In the genomic region with DNA sequence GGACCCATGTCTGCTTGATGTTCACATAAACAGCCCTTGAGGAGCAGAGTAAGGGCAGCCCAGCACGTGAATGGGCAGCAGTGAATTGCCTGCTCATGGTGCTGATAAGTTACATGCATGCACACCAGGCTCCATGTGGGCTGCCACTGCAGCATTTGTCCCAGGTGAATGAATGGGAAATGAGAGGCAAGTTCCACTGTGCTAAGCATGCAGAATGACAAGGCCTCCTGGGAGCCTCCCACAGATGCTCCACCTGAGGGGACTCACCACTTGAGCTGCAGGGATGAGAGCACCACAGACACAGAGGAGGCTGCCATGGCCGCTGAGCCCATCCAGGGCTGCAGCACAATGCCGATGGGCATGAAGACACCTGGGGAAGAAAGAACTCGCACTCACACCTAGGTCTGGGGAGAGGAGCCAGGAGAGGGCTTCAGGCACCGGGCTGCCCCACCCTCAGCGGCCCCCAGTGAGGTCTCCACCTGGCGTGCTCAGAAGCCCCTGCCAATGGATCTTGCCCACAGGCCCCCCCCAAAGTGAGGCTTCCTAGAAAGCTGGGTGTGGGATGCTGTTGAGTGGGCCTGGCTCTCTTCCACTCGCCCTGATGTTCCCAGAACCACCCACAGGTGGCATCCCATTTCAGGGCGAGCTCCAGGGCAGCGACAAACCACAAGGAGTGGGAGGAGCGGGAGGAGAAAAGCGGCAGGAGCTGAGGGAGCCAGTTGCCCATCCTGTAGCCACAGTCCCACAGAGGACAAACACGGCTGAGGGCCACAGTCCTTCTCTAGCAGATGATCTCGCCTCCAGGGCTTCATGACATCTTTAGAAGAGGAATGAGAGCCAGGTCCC, we compare ENCODE assay signal across 10 cellular contexts.
A peak's percentile ranks its signal among the peaks of the same experiment; 100 is the strongest.
DNase-seq lines count a peak whose midpoint lies in the region; ATAC-seq and TF ChIP-seq lines count a peak whose summit lies in the region.
"Had no signal": no experiment of that assay in that cellular context is flagged by ENCODE, and none has a peak within 500 bp of the region (broad histone marks: within the 10 kb centered on the region; RNA-seq: fewer than 3 reads in every experiment).

No MANE protein-coding gene starts in this region.

- H3K4me3 ChIP-seq in GM12864 (ENCODE audit: low read depth, low read length) (no peak overlapping the region), NB4 (ENCODE audit: low read depth, low read length) (no peak overlapping the region)

- H3K9me3 Mint-ChIP-seq in endothelial cell (ENCODE audit: unreplicated experiment) (no peaks in the 10 kb centered on the region), osteocyte (ENCODE audit: unreplicated experiment) (no peaks in the 10 kb centered on the region)
- H3K9me3 Mint-ChIP-seq: activated naive CD8-positive, alpha-beta T cell treated with anti-CD3 and anti-CD28 coated beads for 36 hours had no signal

- no peak for DNase-seq in GM12864 (ENCODE audit: low read depth)
- DNase-seq in NB4 (ENCODE audit: low read depth): peak; percentile 44
- peak; percentile 55 for DNase-seq in endothelial cell (ENCODE audit: low spot score)
- no peak for DNase-seq in osteocyte (ENCODE audit: extremely low spot score, unreplicated experiment)
- DNase-seq in activated effector memory CD4-positive, alpha-beta T cell treated with Interleukin-2 at 50 U/mL for 16 hours: no peak
- DNase-seq in NCI-H2081 treated with DMSO at 0.1 percent for 48 hours (lab: John Stamatoyannopoulos, UW): no peak
- no peak for DNase-seq in pons (ENCODE audit: low spot score)
- DNase-seq: activated naive CD8-positive, alpha-beta T cell treated with anti-CD3 and anti-CD28 coated beads for 36 hours; NCI-H446 treated with DMSO at 0.1 percent for 48 hours had no signal

- H3K27ac Mint-ChIP-seq in endothelial cell (ENCODE audit: unreplicated experiment): no peak overlapping the region
- H3K27ac Mint-ChIP-seq in osteocyte (ENCODE audit: unreplicated experiment): no peak overlapping the region
- H3K27ac Mint-ChIP-seq: activated naive CD8-positive, alpha-beta T cell treated with anti-CD3 and anti-CD28 coated beads for 36 hours had no signal

- H3K4me3 Mint-ChIP-seq in endothelial cell (ENCODE audit: unreplicated experiment) (no peak overlapping the region), osteocyte (ENCODE audit: unreplicated experiment) (no peak overlapping the region)
- H3K4me3 Mint-ChIP-seq: activated naive CD8-positive, alpha-beta T cell treated with anti-CD3 and anti-CD28 coated beads for 36 hours had no signal

- H3K27me3 Mint-ChIP-seq in endothelial cell (ENCODE audit: unreplicated experiment) (peaks cover 7% of the 10 kb centered on the region), osteocyte (ENCODE audit: unreplicated experiment) (no peaks in the 10 kb centered on the region)
- H3K27me3 Mint-ChIP-seq: activated naive CD8-positive, alpha-beta T cell treated with anti-CD3 and anti-CD28 coated beads for 36 hours had no signal

- TF ChIP-seq POLR2A in NB4 (IDR thresholded peaks at IDR 0.05; ENCODE audit: extremely low read depth, insufficient read length): no peak

- H3K4me1 Mint-ChIP-seq in endothelial cell (ENCODE audit: unreplicated experiment) (no peaks in the 10 kb centered on the region), osteocyte (ENCODE audit: unreplicated experiment) (no peaks in the 10 kb centered on the region)

- ATAC-seq in HG02610 (IDR thresholded peaks at IDR 0.05; ENCODE audit: unreplicated experiment): no peak

- TF ChIP-seq CTCF in GM12864 (IDR thresholded peaks at IDR 0.05; ENCODE audit: low read depth, low read length, missing control alignments) (peak; percentile 33), NB4 (IDR thresholded peaks at IDR 0.05; ENCODE audit: low read depth, low read length) (peak; percentile 28), endothelial cell (IDR thresholded peaks at IDR 0.05; ENCODE audit: unreplicated experiment) (no peak), osteocyte (IDR thresholded peaks at IDR 0.05) (peak; percentile 23)

- H3K36me3 Mint-ChIP-seq in endothelial cell (ENCODE audit: low read depth, unreplicated experiment): peaks cover 14% of the 10 kb centered on the region
- H3K36me3 Mint-ChIP-seq in osteocyte (ENCODE audit: unreplicated experiment): peaks cover 4% of the 10 kb centered on the region
- H3K36me3 Mint-ChIP-seq: activated naive CD8-positive, alpha-beta T cell treated with anti-CD3 and anti-CD28 coated beads for 36 hours had no signal

Comparison
In these comparisons a context has a peak if more than half of its experiments do, and no peak if none do; other contexts are left out.
1. DNase-seq: peak in NB4 (single experiment) and endothelial cell (single experiment); none in GM12864 (single experiment), osteocyte (single experiment), activated effector memory CD4-positive, alpha-beta T cell treated with Interleukin-2 at 50 U/mL for 16 hours (single experiment), NCI-H2081 treated with DMSO at 0.1 percent for 48 hours (single experiment) and pons (single experiment).